ENCODE assay signal across 8 cellular contexts in the genomic region with DNA sequence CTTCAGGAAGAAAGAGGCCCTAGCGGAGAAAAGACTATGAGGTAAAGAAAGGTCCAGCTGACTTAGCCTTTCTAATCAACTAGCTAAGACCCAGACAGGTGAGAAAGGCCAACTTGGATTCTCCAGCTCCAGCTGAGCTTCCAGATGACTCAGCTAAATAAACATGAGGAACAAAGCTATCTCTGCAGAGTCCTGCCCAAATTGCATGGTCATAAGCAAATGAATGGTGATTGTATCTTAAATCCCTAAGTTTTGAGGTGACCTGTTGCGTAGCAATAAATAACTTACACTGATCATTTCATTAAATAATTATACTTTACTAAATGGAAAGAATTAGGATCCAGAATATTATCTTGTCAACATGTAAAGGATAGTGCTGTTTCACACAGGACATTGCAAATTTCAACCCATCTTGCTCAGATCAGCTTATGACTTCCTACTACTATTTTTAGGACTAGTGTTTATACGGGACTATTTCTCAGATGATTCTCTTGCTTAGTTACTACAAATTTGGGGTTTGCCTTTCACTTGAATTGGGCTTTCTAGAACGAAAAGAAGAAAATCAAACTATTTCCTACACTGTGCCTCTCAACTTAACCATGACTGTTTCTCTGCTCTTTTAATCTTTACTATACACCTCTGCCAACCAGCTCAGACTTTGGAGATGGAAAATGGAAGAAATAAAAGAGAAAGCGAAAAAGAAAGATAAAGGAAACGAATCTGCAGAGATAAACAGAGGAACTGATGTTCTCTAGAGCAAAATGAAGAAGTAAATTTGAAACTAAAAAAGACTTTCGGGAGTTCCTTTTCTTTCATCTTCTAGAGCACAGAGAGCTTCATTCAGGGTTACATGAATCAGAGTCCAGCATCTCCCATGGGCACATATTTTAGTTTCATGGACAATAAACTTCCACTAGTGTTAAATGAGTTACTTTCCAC. TPM values are rescaled to one million over a fixed set of nuclear protein-coding genes. Genes with fewer than 3 reads are reported as not detected.
DNase-seq lines count a peak whose midpoint lies in the region; ATAC-seq and TF ChIP-seq lines count a peak whose summit lies in the region.

No MANE protein-coding gene starts in this region.

- peaks cover 0 to 6% of the 10 kb centered on the region in 2 donors for H3K4me1 ChIP-seq in thoracic aorta (ENCODE audit: control insufficient read depth in 1 of 2, low read depth in 2 of 2)

- TF ChIP-seq CTCF in RWPE1 (conservative IDR thresholded peaks at IDR 0.05; ENCODE audit: low read depth): no peak
- no peak for TF ChIP-seq CTCF in fibroblast of mammary gland (conservative IDR thresholded peaks at IDR 0.05; ENCODE audit: control insufficient read depth, insufficient read depth, low read depth, low read length)
- no peak for TF ChIP-seq CTCF in thoracic aorta (IDR thresholded peaks at IDR 0.05)

- H3K4me1 Mint-ChIP-seq in activated CD8-positive, alpha-beta memory T cell treated with anti-CD3 and anti-CD28 coated beads, Interleukin-2, amount 10 ng/mL, durations not matched to agents 7 days and 5 days: peaks cover 27% of the 10 kb centered on the region

- no peaks in the 10 kb centered on the region for H3K9me3 Mint-ChIP-seq in activated CD8-positive, alpha-beta memory T cell treated with anti-CD3 and anti-CD28 coated beads, Interleukin-2, amount 10 ng/mL, durations not matched to agents 7 days and 5 days (ENCODE audit: low read depth)

- H3K9me3 ChIP-seq in thoracic aorta: no peaks in the 10 kb centered on the region

- ATAC-seq in activated CD8-positive, alpha-beta memory T cell treated with anti-CD3 and anti-CD28 coated beads, Interleukin-2, amount 10 ng/mL, durations not matched to agents 7 days and 5 days: peak; percentile 55
- peak; percentile 40 for ATAC-seq in HG03039 (IDR thresholded peaks at IDR 0.05; ENCODE audit: unreplicated experiment)
- no peak for ATAC-seq in thoracic aorta (ENCODE audit: insufficient number of reproducible peaks, low FRiP score, low read depth)

- no peaks in the 10 kb centered on the region for H3K27me3 ChIP-seq in thoracic aorta (replicated peaks; ENCODE audit: insufficient read depth)

- peak overlapping the region; percentile 63 for H3K27ac Mint-ChIP-seq in activated CD8-positive, alpha-beta memory T cell treated with anti-CD3 and anti-CD28 coated beads, Interleukin-2, amount 10 ng/mL, durations not matched to agents 7 days and 5 days

- no peak overlapping the region for H3K27ac ChIP-seq in RWPE1
- no peak overlapping the region for H3K27ac ChIP-seq in thoracic aorta

- H3K36me3 ChIP-seq in thoracic aorta: no peaks in the 10 kb centered on the region

- H3K36me3 Mint-ChIP-seq in activated CD8-positive, alpha-beta memory T cell treated with anti-CD3 and anti-CD28 coated beads, Interleukin-2, amount 10 ng/mL, durations not matched to agents 7 days and 5 days: peaks cover 2% of the 10 kb centered on the region

- DNase-seq in activated CD8-positive, alpha-beta memory T cell treated with anti-CD3 and anti-CD28 coated beads, Interleukin-2, amount 10 ng/mL, durations not matched to agents 7 days and 5 days: no peak
- DNase-seq in activated CD8-positive, alpha-beta memory T cell treated with anti-CD3 and anti-CD28 coated beads for 24 hours: no peak
- DNase-seq in RWPE1 (ENCODE audit: low spot score) (peak; percentile 53), fibroblast of mammary gland (ENCODE audit: low read depth) (peak; percentile 15), thoracic aorta (ENCODE audit: low spot score) (no peak), GOT3 (lab: John Stamatoyannopoulos, UW) (no peak), DMS114 treated with DMSO at 0.1 percent for 48 hours (lab: John Stamatoyannopoulos, UW; ENCODE audit: unreplicated experiment) (no peak)

- POLR2A ChIA-PET in RWPE1 (lab: Yijun Ruan, JAX; ENCODE audit: low non-redundant PET): interaction anchor here (0.6 kb wide), 1 partner anchor 110 kb away, joined by 4 read pairs; no protein-coding TSS in a partner anchor

- CTCF ChIA-PET in activated CD8-positive, alpha-beta memory T cell treated with anti-CD3 and anti-CD28 coated beads, Interleukin-2, amount 10 ng/mL, durations not matched to agents 7 days and 5 days (lab: Charles Lee): interaction anchor here (0.5 to 1.8 kb wide), 11 partner anchors 10 to 1630 kb away, joined by 3 to 9 read pairs (median 5); no protein-coding TSS in a partner anchor
- CTCF ChIA-PET in RWPE1 (lab: Yijun Ruan, JAX): interaction anchor here (0.6 to 1.3 kb wide), 5 partner anchors 23 to 943 kb away, joined by 3 to 5 read pairs (median 4); partner anchors contain the start of gene TFG

- H3K4me3 ChIP-seq in fibroblast of mammary gland (ENCODE audit: control insufficient read depth, low read depth, low read length) (no peak overlapping the region), thoracic aorta (peak overlapping the region; percentile 56)

- H3K4me3 Mint-ChIP-seq in activated CD8-positive, alpha-beta memory T cell treated with anti-CD3 and anti-CD28 coated beads, Interleukin-2, amount 10 ng/mL, durations not matched to agents 7 days and 5 days: peak overlapping the region; percentile 70

- H3K27me3 Mint-ChIP-seq in activated CD8-positive, alpha-beta memory T cell treated with anti-CD3 and anti-CD28 coated beads, Interleukin-2, amount 10 ng/mL, durations not matched to agents 7 days and 5 days: peaks cover 21% of the 10 kb centered on the region

RNA-seq across cellular contexts. Expression of gene ADGRG7, which starts 6.6 kb away (rescaled TPM):
- not detected for total RNA-seq in activated CD8-positive, alpha-beta memory T cell treated with anti-CD3 and anti-CD28 coated beads, Interleukin-2, amount 10 ng/mL, durations not matched to agents 7 days and 5 days
- total RNA-seq in thoracic aorta: not detected

Comparison
In these comparisons a context has a peak if more than half of its experiments do, and no peak if none do; other contexts are left out.
1. DNase-seq: peak in RWPE1 (single experiment) and fibroblast of mammary gland (single experiment); none in activated CD8-positive, alpha-beta memory T cell treated with anti-CD3 and anti-CD28 coated beads, Interleukin-2, amount 10 ng/mL, durations not matched to agents 7 days and 5 days (single experiment), activated CD8-positive, alpha-beta memory T cell treated with anti-CD3 and anti-CD28 coated beads for 24 hours (single experiment), thoracic aorta (single experiment), GOT3 (single experiment) and DMS114 treated with DMSO at 0.1 percent for 48 hours (single experiment).